ENCODE assay signal across 15 cellular contexts in the genomic region with DNA sequence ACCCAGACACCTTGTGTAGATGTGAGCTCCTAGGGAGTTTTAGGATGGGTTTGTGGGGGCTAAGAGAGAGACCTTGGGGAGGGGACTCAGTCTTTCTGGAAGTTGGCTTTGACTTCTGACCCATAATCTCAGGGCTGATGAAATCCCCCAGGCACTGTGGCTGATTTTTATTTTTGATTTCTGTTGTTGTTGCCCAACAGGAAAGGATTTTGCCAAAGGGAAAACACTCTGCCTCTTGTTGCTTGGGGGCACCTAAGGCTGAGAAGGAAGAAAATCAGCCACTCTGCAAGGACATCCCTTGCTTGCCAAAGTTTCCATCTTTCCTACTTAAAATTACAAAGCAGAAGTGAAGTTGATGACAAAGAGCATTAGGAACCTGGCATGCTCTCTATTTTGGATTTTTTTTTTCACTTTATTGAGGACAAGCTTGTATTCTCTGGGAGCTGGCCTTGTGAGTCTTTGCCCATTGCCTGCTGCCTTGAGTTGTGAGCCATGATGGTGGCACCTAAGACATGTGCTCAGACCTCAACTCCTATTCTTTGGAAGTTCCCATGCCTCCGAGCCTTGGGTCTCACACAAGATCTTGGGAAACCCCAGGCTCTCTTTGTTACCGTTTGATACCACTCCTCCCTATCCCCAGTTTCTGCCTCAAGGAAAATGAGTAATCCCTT. TPM values are rescaled to one million over a fixed set of nuclear protein-coding genes. Genes with fewer than 3 reads are reported as not detected.
DNase-seq lines count a peak whose midpoint lies in the region; ATAC-seq, FAIRE-seq and TF ChIP-seq lines count a peak whose summit lies in the region.
"Had no signal": no experiment of that assay in that cellular context is flagged by ENCODE, and none has a peak within 500 bp of the region (broad histone marks: within the 10 kb centered on the region; RNA-seq: fewer than 3 reads in every experiment).

No MANE protein-coding gene starts in this region.

- H3K14ac ChIP-seq in IMR-90 (replicated peaks; ENCODE audit: low read depth, low read length) = no peak overlapping the region

- WGBS in IMR-90 (ENCODE audit: extremely low coverage in 2 of 2, insufficient read length in 1 of 2), 2 experiments = 100% methylated on average over 1 of the region's 2 CpGs; no CpG with 5 or more reads in 1 of the 2 experiments
- WGBS in liver = 59% methylated on average over 2 of the region's 2 CpGs

- BruUV-seq in IMR-90 (replicated peaks; lab: Mats Ljungman, UMichigan) = no TSS peak

- FAIRE-seq in urothelium cell line (lab: Jason Lieb, UNC) = no peak
- FAIRE-seq: GM12878 had no signal

- H3K4me1 ChIP-seq in IMR-90 (ENCODE audit: control insufficient read depth, insufficient read depth, low read length) = peaks cover 18% of the 10 kb centered on the region
- H3K4me1 ChIP-seq in colonic mucosa = peaks cover 36% of the 10 kb centered on the region
- H3K4me1 ChIP-seq in liver (ENCODE audit: control insufficient read depth in 4 of 4, insufficient read depth in 4 of 4, low read length in 3 of 4) = peaks cover 0 to 4% (median 0%) of the 10 kb centered on the region in 4 donors
- peaks cover 50% of the 10 kb centered on the region for H3K4me1 ChIP-seq in stomach smooth muscle (ENCODE audit: control insufficient read depth, insufficient read depth, low read length)

- H4K20me1 ChIP-seq in IMR-90 (ENCODE audit: insufficient read depth, low read length) = no peaks in the 10 kb centered on the region
- H4K20me1 ChIP-seq: BLaER1 had no signal

- no peak overlapping the region for H2BK20ac ChIP-seq in IMR-90 (ENCODE audit: low read depth, low read length)

- no peak overlapping the region for H3K4me3 Mint-ChIP-seq in activated naive CD8-positive, alpha-beta T cell treated with anti-CD3 and anti-CD28 coated beads for 36 hours

- in situ Hi-C loops in IMR-90 (cut with MboI; ENCODE audit: low sequenced_read_pairs) = loop anchor here (5.0 kb wide), 1 partner anchor 62 kb away; no protein-coding TSS in a partner anchor

- H3K9me3 Mint-ChIP-seq in activated naive CD8-positive, alpha-beta T cell treated with anti-CD3 and anti-CD28 coated beads for 36 hours = peaks cover under 1% of the 10 kb centered on the region

- H2BK120ac ChIP-seq in IMR-90 (ENCODE audit: low read depth, low read length) = no peak overlapping the region

- peaks cover 25% of the 10 kb centered on the region for H3K27me3 Mint-ChIP-seq in activated naive CD8-positive, alpha-beta T cell treated with anti-CD3 and anti-CD28 coated beads for 36 hours

- no peak overlapping the region for H2AK5ac ChIP-seq in IMR-90 (ENCODE audit: low read depth, low read length)

- peaks cover 0 to 12% of the 10 kb centered on the region in 2 experiments; a peak in 1 of 4 replicates for H3K79me1 ChIP-seq in IMR-90 (ENCODE audit: low read depth in 1 of 2, low read length in 2 of 2)

- H4K91ac ChIP-seq in IMR-90 (ENCODE audit: insufficient read depth, low read depth, low read length) = no peak overlapping the region; the same call in 1 of the 2 replicates

- dilution Hi-C loops in IMR-90 (cut with HindIII; ENCODE audit: low sequenced_read_pairs, unreplicated experiment) = no loop called here

- no peak overlapping the region for H3K4me2 ChIP-seq in IMR-90 (ENCODE audit: low read depth, low read length)
- H3K4me2 ChIP-seq: BLaER1 had no signal

- no peak for TF ChIP-seq CTCF in IMR-90 (conservative IDR thresholded peaks at IDR 0.05; ENCODE audit: low read depth, low read length)
- TF ChIP-seq CTCF in colonic mucosa (IDR thresholded peaks at IDR 0.05) = no peak
- TF ChIP-seq CTCF in liver (IDR thresholded peaks at IDR 0.05; ENCODE audit: low read depth, low read length, missing input control) = no peak

- H3K4me1 Mint-ChIP-seq in activated naive CD8-positive, alpha-beta T cell treated with anti-CD3 and anti-CD28 coated beads for 36 hours = peaks cover 7% of the 10 kb centered on the region

- 0 out of 2 replicates have a peak overlapping the region, but pooled peaks have one; percentile 13 for H3K18ac ChIP-seq in IMR-90 (ENCODE audit: low read depth, low read length)

- no peak overlapping the region for H4K5ac ChIP-seq in IMR-90 (ENCODE audit: low read depth, low read length)

- H2AK9ac ChIP-seq in IMR-90 (replicated peaks; ENCODE audit: low read depth, low read length, poor library complexity) = no peak overlapping the region

- no peak overlapping the region for H3K23ac ChIP-seq in IMR-90 (ENCODE audit: low read depth, low read length)

- no peak for DNase-seq in IMR-90
- no peak for DNase-seq in colonic mucosa
- no peak for DNase-seq in activated naive CD8-positive, alpha-beta T cell treated with anti-CD3 and anti-CD28 coated beads for 36 hours
- no peak for DNase-seq in central memory CD4-positive, alpha-beta T cell
- DNase-seq in activated CD4-positive, alpha-beta T cell treated with anti-CD3 and anti-CD28 coated beads, Interleukin-2, amount 50 U/mL, for 4 hours = no peak
- no peak for DNase-seq in urothelium cell line (ENCODE audit: low spot score)
- DNase-seq: DND-41, hippocampal formation, NCI-H187, SHP77, T1000 had no signal

- no peak overlapping the region for H3K4ac ChIP-seq in IMR-90 (ENCODE audit: low read depth, low read length)

- H3K9ac ChIP-seq in IMR-90 (ENCODE audit: low read depth, low read length) (no peak overlapping the region), colonic mucosa (ENCODE audit: low read depth in 2 of 2, low read length in 2 of 2) (peak overlapping the region in 1 of 2 donors; percentile 46), liver (ENCODE audit: low read depth in 1 of 2, low read length in 2 of 2) (no peak overlapping the region), stomach smooth muscle (ENCODE audit: low read length in 2 of 2) (peak overlapping the region; percentile 51)
- H3K9ac ChIP-seq: BLaER1 had no signal

- intact Hi-C loops in IMR-90 (cut with micrococcal nuclease) (no loop called here), colonic mucosa (cut with DNase I) (no loop called here)

- peaks cover 6% of the 10 kb centered on the region; the same call in 1 of the 2 replicates for H3K9me1 ChIP-seq in IMR-90 (ENCODE audit: insufficient read depth, low read length)

- no peak for TF ChIP-seq POLR2A in IMR-90 (IDR thresholded peaks at IDR 0.05; ENCODE audit: low read depth, low read length)

- H2BK15ac ChIP-seq in IMR-90 (ENCODE audit: low read depth, low read length) = no peak overlapping the region

- H3K36me3 Mint-ChIP-seq in activated naive CD8-positive, alpha-beta T cell treated with anti-CD3 and anti-CD28 coated beads for 36 hours = peaks cover under 1% of the 10 kb centered on the region

- no peak overlapping the region; a peak in 1 of 4 replicates for H4K8ac ChIP-seq in IMR-90 (ENCODE audit: low read depth in 2 of 2, low read length in 2 of 2)

- H3K27ac Mint-ChIP-seq in activated naive CD8-positive, alpha-beta T cell treated with anti-CD3 and anti-CD28 coated beads for 36 hours = no peak overlapping the region

- no peak for ATAC-seq in IMR-90 (ENCODE audit: low read depth)
- ATAC-seq: GM12878 had no signal

- TF ChIP-seq RAD21 in IMR-90 (IDR thresholded peaks at IDR 0.05; ENCODE audit: low read length) = no peak
- no peak for TF ChIP-seq RAD21 in liver (IDR thresholded peaks at IDR 0.05)

- H2BK5ac ChIP-seq in IMR-90 (ENCODE audit: low read depth, low read length, poor library complexity, severe bottlenecking) = no peak overlapping the region

- H3K27me3 ChIP-seq in IMR-90 (ENCODE audit: control insufficient read depth, insufficient read depth, low read length) (peaks cover 2% of the 10 kb centered on the region; the same call in 1 of the 2 replicates), colonic mucosa (no peaks in the 10 kb centered on the region), liver (ENCODE audit: control insufficient read depth in 4 of 4, insufficient read depth in 4 of 4, low read length in 3 of 4) (peaks cover 0 to 7% (median 0%) of the 10 kb centered on the region in 4 donors), stomach smooth muscle (ENCODE audit: control insufficient read depth in 1 of 2, insufficient read depth in 2 of 2, low read length in 2 of 2) (no peaks in the 10 kb centered on the region)

- POLR2A ChIA-PET in IMR-90 (lab: Charles Lee; ENCODE audit: unreplicated experiment) = no interaction called here

- H3K4me3 ChIP-seq in IMR-90 (ENCODE audit: insufficient read depth, low read depth, low read length) = no peak overlapping the region
- no peak overlapping the region for H3K4me3 ChIP-seq in colonic mucosa
- H3K4me3 ChIP-seq in liver (ENCODE audit: low read depth in 1 of 3, low read length in 3 of 3) = no peak overlapping the region
- no peak overlapping the region for H3K4me3 ChIP-seq in stomach smooth muscle (ENCODE audit: low read length in 2 of 2)
- H3K4me3 ChIP-seq: BLaER1, GM12878 had no signal

- CTCF ChIA-PET in IMR-90 (lab: Yijun Ruan, JAX) = interaction anchor here (0.6 to 3.6 kb wide), 5 partner anchors 21 to 439 kb away, joined by 3 to 19 read pairs (median 3); no protein-coding TSS in a partner anchor

- H2AFZ ChIP-seq in IMR-90 (replicated peaks; ENCODE audit: low read length, poor library complexity) = no peak overlapping the region

- H3K27ac ChIP-seq in IMR-90 (ENCODE audit: insufficient read depth, low read length) (no peak overlapping the region), colonic mucosa (peak overlapping the region; percentile 73), liver (ENCODE audit: low read depth in 1 of 2, low read length in 2 of 2) (peak overlapping the region; percentile 77 to 83), stomach smooth muscle (ENCODE audit: low read length) (peak overlapping the region; percentile 82)
- H3K27ac ChIP-seq: BLaER1 had no signal

- H3K9me3 ChIP-seq in IMR-90 (ENCODE audit: control insufficient read depth, insufficient read depth, low read length) (no peaks in the 10 kb centered on the region), colonic mucosa (no peaks in the 10 kb centered on the region), liver (ENCODE audit: control insufficient read depth in 4 of 4, low read length in 3 of 4) (no peaks in the 10 kb centered on the region), stomach smooth muscle (ENCODE audit: control insufficient read depth in 2 of 2, low read length in 2 of 2) (no peaks in the 10 kb centered on the region)

- no peaks in the 10 kb centered on the region for H3K36me3 ChIP-seq in IMR-90 (ENCODE audit: control insufficient read depth, insufficient read depth, low read length)
- H3K36me3 ChIP-seq in colonic mucosa = no peaks in the 10 kb centered on the region
- H3K36me3 ChIP-seq in liver (ENCODE audit: control insufficient read depth in 4 of 4, insufficient read depth in 3 of 4, low read depth in 1 of 4, low read length in 3 of 4) = no peaks in the 10 kb centered on the region
- no peaks in the 10 kb centered on the region for H3K36me3 ChIP-seq in stomach smooth muscle (ENCODE audit: control insufficient read depth in 2 of 2, insufficient read depth in 2 of 2, low read length in 2 of 2)
- H3K36me3 ChIP-seq: BLaER1 had no signal

- H3K56ac ChIP-seq in IMR-90 (ENCODE audit: extremely low read depth, insufficient read depth, low read length) = no peak overlapping the region

RNA-seq across cellular contexts. Expression of a gene that starts 3.2 kb away (rescaled TPM):
- 1.7 and 3.4 TPM in 2 replicates for total RNA-seq in IMR-90 (2012; rRNA removed)
- polyA plus RNA-seq in IMR-90 (2012; rRNA removed) = 8.4 and 9.0 TPM in 2 replicates
- polyA plus RNA-seq in IMR-90 (2012; cell fraction: cytosol; rRNA removed) = 5.2 and 16.8 TPM in 2 replicates
- polyA plus RNA-seq in IMR-90 (2012; cell fraction: nucleus; rRNA removed; ENCODE audit: low replicate concordance) = 7.4 and 9.5 TPM in 2 replicates
- total RNA-seq in colonic mucosa = 10 to 100 TPM; 10.4 to 12.1 TPM
- total RNA-seq in liver = 10 to 100 TPM in 1 of 2 donors, under 1 TPM in 1; 0.56 to 54.6 TPM
- polyA plus RNA-seq in liver = 10 to 100 TPM in 1 of 2 donors, 1 to 10 TPM in 1; 8.3 to 23.9 TPM
- under 1 TPM; 0.12 to 0.14 TPM for total RNA-seq in activated naive CD8-positive, alpha-beta T cell treated with anti-CD3 and anti-CD28 coated beads for 36 hours

RNA-seq across cellular contexts. Expression of a gene that starts 11.2 kb away (rescaled TPM):
- total RNA-seq in IMR-90 (2012; rRNA removed) (50.0 and 51.8 TPM in 2 replicates), colonic mucosa (100 to 1,000 TPM; 247 to 390 TPM), liver (10 to 100 TPM; 14.0 to 18.9 TPM)
- polyA plus RNA-seq in IMR-90 (2012; rRNA removed) (73.4 and 90.7 TPM in 2 replicates), liver (10 to 100 TPM in 1 of 2 donors, 1 to 10 TPM in 1; 6.2 to 20.0 TPM)
- polyA plus RNA-seq in IMR-90 (2012; cell fraction: cytosol; rRNA removed) = 61.1 and 63.0 TPM in 2 replicates
- polyA plus RNA-seq in IMR-90 (2012; cell fraction: nucleus; rRNA removed; ENCODE audit: low replicate concordance) = 33.7 and 43.7 TPM in 2 replicates
- 10 to 100 TPM; 39.3 to 43.1 TPM for total RNA-seq in activated naive CD8-positive, alpha-beta T cell treated with anti-CD3 and anti-CD28 coated beads for 36 hours

RNA-seq across cellular contexts. Expression of a gene that starts 41.0 kb away (rescaled TPM):
- 33.7 and 34.7 TPM in 2 replicates for total RNA-seq in IMR-90 (2012; rRNA removed)
- polyA plus RNA-seq in IMR-90 (2012; rRNA removed) = 249 and 273 TPM in 2 replicates
- polyA plus RNA-seq in IMR-90 (2012; cell fraction: cytosol; rRNA removed) = 146 and 259 TPM in 2 replicates
- 165 and 308 TPM in 2 replicates for polyA plus RNA-seq in IMR-90 (2012; cell fraction: nucleus; rRNA removed; ENCODE audit: low replicate concordance)
- 100 to 1,000 TPM; 635 to 674 TPM for total RNA-seq in colonic mucosa
- total RNA-seq in liver = 10 to 100 TPM; 66.0 to 69.3 TPM
- 100 to 1,000 TPM in 1 of 2 donors, 10 to 100 TPM in 1; 89.1 to 224 TPM for polyA plus RNA-seq in liver
- 10 to 100 TPM; 86.8 to 89.7 TPM for total RNA-seq in activated naive CD8-positive, alpha-beta T cell treated with anti-CD3 and anti-CD28 coated beads for 36 hours

RNA-seq across cellular contexts. Expression of a gene that starts 53.9 kb away (rescaled TPM):
- total RNA-seq in IMR-90 (2012; rRNA removed) (2.5 and 3.9 TPM in 2 replicates), colonic mucosa (100 to 1,000 TPM in 1 of 2 donors, 10 to 100 TPM in 1; 53.4 to 111 TPM), liver (10 to 100 TPM in 1 of 2 donors, 1 to 10 TPM in 1; 7.6 to 33.6 TPM)
- polyA plus RNA-seq in IMR-90 (2012; rRNA removed) (10.4 and 12.1 TPM in 2 replicates), liver (1 to 10 TPM; 5.2 to 8.0 TPM)
- polyA plus RNA-seq in IMR-90 (2012; cell fraction: cytosol; rRNA removed) = 5.4 and 8.9 TPM in 2 replicates
- 108 and 158 TPM in 2 replicates for polyA plus RNA-seq in IMR-90 (2012; cell fraction: nucleus; rRNA removed; ENCODE audit: low replicate concordance)
- 10 to 100 TPM; 23.4 to 26.3 TPM for total RNA-seq in activated naive CD8-positive, alpha-beta T cell treated with anti-CD3 and anti-CD28 coated beads for 36 hours

Comparison
In these comparisons a context has a peak if more than half of its experiments do, and no peak if none do; other contexts are left out.
1. H3K9ac ChIP-seq: peak in stomach smooth muscle (2 of 2); none in IMR-90 (single experiment) and liver (0 of 2).
2. RNA of a gene that starts 41.0 kb away (total RNA-seq): 635 to 674 TPM in colonic mucosa; 86.8 to 89.7 TPM in activated naive CD8-positive, alpha-beta T cell treated with anti-CD3 and anti-CD28 coated beads for 36 hours, 66.0 to 69.3 TPM in liver and 33.7 to 34.7 TPM in IMR-90; every median in the first group is over 4 times any median in the second.